Comparison of ENCODE assay signal across 19 cellular contexts in genomic region chr12:124637586-124637985, GRCh38.
DNase-seq lines count a peak whose midpoint lies in the region; ATAC-seq and TF ChIP-seq lines count a peak whose summit lies in the region.
"Had no signal": no experiment of that assay in that cellular context is flagged by ENCODE, and none has a peak within 500 bp of the region (broad histone marks: within the 10 kb centered on the region; RNA-seq: fewer than 3 reads in every experiment).

No MANE protein-coding gene starts in this region.

- no peak overlapping the region for H2AFZ ChIP-seq in PC-9

- peaks cover 13% of the 10 kb centered on the region for H3K27me3 Mint-ChIP-seq in activated CD4-positive, alpha-beta T cell treated with anti-CD3 and anti-CD28 coated beads, Interleukin-2, amount 10 ng/mL, durations not matched to agents 24 days and 14 days

- no peak overlapping the region for H3K27ac Mint-ChIP-seq in activated CD4-positive, alpha-beta T cell treated with anti-CD3 and anti-CD28 coated beads, Interleukin-2, amount 10 ng/mL, durations not matched to agents 24 days and 14 days
- H3K27ac Mint-ChIP-seq: activated CD4-positive, alpha-beta T cell treated with anti-CD3 and anti-CD28 coated beads for 36 hours had no signal

- H3K9me3 ChIP-seq in PC-9 (ENCODE audit: insufficient read depth, low read depth), result 0 out of 2 replicates have a peak, but pooled peaks cover 9% of the 10 kb centered on the region
- H3K9me3 ChIP-seq: neutrophil, right atrium auricular region, upper lobe of left lung had no signal

- H3K79me2 ChIP-seq in PC-9 (ENCODE audit: low read depth), result no peaks in the 10 kb centered on the region

- no TSS peak for BruUV-seq in PC-9 (replicated peaks; lab: Mats Ljungman, UMichigan)

- H3K4me1 ChIP-seq in PC-9 (replicated peaks; ENCODE audit: insufficient read depth), result peaks cover 81% of the 10 kb centered on the region

- ATAC-seq in esophagus mucosa (peak; percentile 52), HG03439 (IDR thresholded peaks at IDR 0.05; ENCODE audit: unreplicated experiment) (no peak)
- ATAC-seq: activated CD4-positive, alpha-beta T cell treated with anti-CD3 and anti-CD28 coated beads for 36 hours had no signal

- no peak overlapping the region for H3K4me3 ChIP-seq in PC-9
- H3K4me3 ChIP-seq: right atrium auricular region, upper lobe of left lung had no signal

- peak overlapping the region; percentile 96 for H3K27ac ChIP-seq in PC-9
- H3K27ac ChIP-seq: KMS-11, neutrophil, right atrium auricular region, upper lobe of left lung had no signal

- no peak overlapping the region for H3K4me3 Mint-ChIP-seq in activated CD4-positive, alpha-beta T cell treated with anti-CD3 and anti-CD28 coated beads, Interleukin-2, amount 10 ng/mL, durations not matched to agents 24 days and 14 days
- H3K4me3 Mint-ChIP-seq: activated CD4-positive, alpha-beta T cell treated with anti-CD3 and anti-CD28 coated beads for 36 hours had no signal

- no peaks in the 10 kb centered on the region for H3K36me3 ChIP-seq in PC-9 (ENCODE audit: low read depth)
- H3K36me3 ChIP-seq: neutrophil, right atrium auricular region, upper lobe of left lung had no signal

- no peaks in the 10 kb centered on the region for H4K20me1 ChIP-seq in PC-9 (ENCODE audit: insufficient read depth)

- peaks cover 18% of the 10 kb centered on the region for H3K9me3 Mint-ChIP-seq in activated CD4-positive, alpha-beta T cell treated with anti-CD3 and anti-CD28 coated beads, Interleukin-2, amount 10 ng/mL, durations not matched to agents 24 days and 14 days

- POLR2A ChIA-PET in PC-9 (lab: Charles Lee; ENCODE audit: unreplicated experiment), result interaction anchor here (0.6 to 0.8 kb wide), 2 partner anchors 11 to 12 kb away, joined by 5 to 8 read pairs; no protein-coding TSS in a partner anchor

- H3K4me1 Mint-ChIP-seq in activated CD4-positive, alpha-beta T cell treated with anti-CD3 and anti-CD28 coated beads, Interleukin-2, amount 10 ng/mL, durations not matched to agents 24 days and 14 days, result peaks cover 9% of the 10 kb centered on the region

- H3K36me3 Mint-ChIP-seq in activated CD4-positive, alpha-beta T cell treated with anti-CD3 and anti-CD28 coated beads, Interleukin-2, amount 10 ng/mL, durations not matched to agents 24 days and 14 days (ENCODE audit: low read depth), result peaks cover 3% of the 10 kb centered on the region

- DNase-seq in EH (ENCODE audit: low read depth) (peak; percentile 33), PC-9 (peak; percentile 64 to 90), renal cortical epithelial cell (ENCODE audit: low read depth) (peak; percentile 11), DMS53 (lab: John Stamatoyannopoulos, UW) (no peak), activated gamma-delta T cell (lab: John Stamatoyannopoulos, UW) (no peak)
- DNase-seq in activated CD4-positive, alpha-beta T cell treated with anti-CD3 and anti-CD28 coated beads, Interleukin-2, amount 10 ng/mL, durations not matched to agents 24 days and 14 days, result no peak
- DNase-seq: activated CD4-positive, alpha-beta T cell treated with anti-CD3 and anti-CD28 coated beads for 36 hours; activated gamma-delta T cell treated with Interleukin-2 at 50 U/mL for 16 hours; anterior cingulate cortex; foreskin melanocyte; NCI-H1092 treated with DMSO at 0.1 percent for 48 hours; NCI-H774; stimulated activated naive CD4-positive, alpha-beta T cell treated with Interleukin-2 at 50 U/mL for 16 hours had no signal

- peaks cover 65% of the 10 kb centered on the region for H3F3A ChIP-seq in PC-9 (ENCODE audit: insufficient read depth, low read depth)

- intact Hi-C loops in PC-9 (cut with micrococcal nuclease; ENCODE audit: unreplicated experiment), result loop anchor here (1.0 to 10.0 kb wide), 4 partner anchors 28 to 77 kb away; no protein-coding TSS in a partner anchor
- intact Hi-C loops in activated CD4-positive, alpha-beta T cell treated with anti-CD3 and anti-CD28 coated beads, Interleukin-2, amount 10 ng/mL, durations not matched to agents 24 days and 14 days (cut with micrococcal nuclease), result no loop called here

- H3K4me2 ChIP-seq in PC-9, result peak overlapping the region; percentile 64
- H3K4me2 ChIP-seq: KMS-11 had no signal

- TF ChIP-seq CTCF in PC-9 (conservative IDR thresholded peaks at IDR 0.05), result no peak

- CTCF ChIA-PET in PC-9 (lab: Charles Lee), result interaction anchor here (0.6 kb wide), 1 partner anchor 11 kb away, joined by 5 read pairs; no protein-coding TSS in a partner anchor

- H3K27me3 ChIP-seq in PC-9 (ENCODE audit: insufficient read depth, low read depth), result no peaks in the 10 kb centered on the region
- H3K27me3 ChIP-seq: neutrophil, right atrium auricular region, upper lobe of left lung had no signal

- H3K9me2 ChIP-seq in PC-9 (ENCODE audit: insufficient read depth), result no peaks in the 10 kb centered on the region

Comparison
In these comparisons a context has a peak if more than half of its experiments do, and no peak if none do; other contexts are left out.
1. DNase-seq: peak in EH (single experiment), PC-9 (2 of 2) and renal cortical epithelial cell (single experiment); none in activated CD4-positive, alpha-beta T cell treated with anti-CD3 and anti-CD28 coated beads, Interleukin-2, amount 10 ng/mL, durations not matched to agents 24 days and 14 days (single experiment), DMS53 (single experiment) and activated gamma-delta T cell (single experiment).